ENCODE assay signal across 13 cellular contexts in the genomic region with DNA sequence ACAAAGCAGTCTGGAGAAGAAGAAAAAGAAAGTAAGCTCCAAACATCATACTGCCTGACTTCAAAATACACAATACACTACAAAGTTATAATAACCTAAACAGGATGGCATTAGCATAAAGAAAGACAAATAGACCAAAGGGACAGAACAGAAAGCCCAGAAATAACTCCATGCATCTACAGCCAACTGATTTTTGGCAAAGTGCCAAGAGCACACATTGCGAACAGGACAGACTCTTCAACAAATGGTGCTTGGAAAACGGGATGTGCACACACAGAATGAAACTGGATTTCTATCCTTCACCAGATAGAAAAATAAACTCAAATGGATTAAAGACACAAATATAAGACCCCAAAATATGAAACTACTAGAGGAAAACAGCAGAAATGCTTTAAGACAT.
DNase-seq lines count a peak whose midpoint lies in the region; ATAC-seq and TF ChIP-seq lines count a peak whose summit lies in the region.
"Had no signal": no experiment of that assay in that cellular context is flagged by ENCODE, and none has a peak within 500 bp of the region (broad histone marks: within the 10 kb centered on the region; RNA-seq: fewer than 3 reads in every experiment).

No MANE protein-coding gene starts in this region.

- TF ChIP-seq CTCF in HEK293 (tag by site-specific recombination; IDR thresholded peaks at IDR 0.05) (no peak), osteoblast (IDR thresholded peaks at IDR 0.05; ENCODE audit: extremely low read depth, low read depth, low read length) (no peak), progenitor cell of endocrine pancreas (IDR thresholded peaks at IDR 0.05; ENCODE audit: unreplicated experiment) (no peak)

- H3K9me3 Mint-ChIP-seq in progenitor cell of endocrine pancreas (ENCODE audit: low read depth): no peaks in the 10 kb centered on the region
- no peaks in the 10 kb centered on the region for H3K9me3 Mint-ChIP-seq in stimulated activated naive CD8-positive, alpha-beta T cell treated with anti-CD3 and anti-CD28 coated beads, Interleukin-15, amount 100 ng/mL, for 72 hours
- H3K9me3 Mint-ChIP-seq: WTC11 had no signal

- H3K4me3 ChIP-seq in HEK293 (ENCODE audit: low read depth, low read length) (no peak overlapping the region), osteoblast (ENCODE audit: insufficient read depth, low read length) (no peak overlapping the region)

- H3K9me3 ChIP-seq in HEK293 (ENCODE audit: control insufficient read depth, insufficient read depth, low read depth, low read length): no peaks in the 10 kb centered on the region
- H3K9me3 ChIP-seq in osteoblast (ENCODE audit: low read depth, low read length): no peaks in the 10 kb centered on the region

- H3K27ac ChIP-seq in HEK293 (ENCODE audit: extremely low read depth, low read depth, low read length) (no peak overlapping the region), osteoblast (ENCODE audit: low read depth, low read length) (no peak overlapping the region)

- peaks cover 8% of the 10 kb centered on the region for H3K27me3 Mint-ChIP-seq in progenitor cell of endocrine pancreas
- peaks cover 19% of the 10 kb centered on the region for H3K27me3 Mint-ChIP-seq in stimulated activated naive CD8-positive, alpha-beta T cell treated with anti-CD3 and anti-CD28 coated beads, Interleukin-15, amount 100 ng/mL, for 72 hours

- no peak overlapping the region for H2AFZ ChIP-seq in osteoblast (ENCODE audit: low read length)

- DNase-seq in NCI-H345 (lab: John Stamatoyannopoulos, UW): peak; percentile 53
- DNase-seq in cerebellar cortex (ENCODE audit: low spot score): peak; percentile 5
- peak; percentile 70 for DNase-seq in medulla oblongata (ENCODE audit: extremely low spot score)
- no peak for DNase-seq in osteoblast (ENCODE audit: insufficient read length, low spot score, missing footprints)
- DNase-seq in progenitor cell of endocrine pancreas (ENCODE audit: low spot score, unreplicated experiment): no peak
- no peak for DNase-seq in stimulated activated naive CD8-positive, alpha-beta T cell treated with anti-CD3 and anti-CD28 coated beads, Interleukin-15, amount 100 ng/mL, for 72 hours
- DNase-seq: COR-L47; effector memory CD4-positive, alpha-beta T cell; NCI-H2081 had no signal

- H4K20me1 ChIP-seq in osteoblast (ENCODE audit: insufficient read depth, low read length): no peaks in the 10 kb centered on the region

- no peak overlapping the region for H3K4me3 Mint-ChIP-seq in progenitor cell of endocrine pancreas (ENCODE audit: low read depth)
- H3K4me3 Mint-ChIP-seq in stimulated activated naive CD8-positive, alpha-beta T cell treated with anti-CD3 and anti-CD28 coated beads, Interleukin-15, amount 100 ng/mL, for 72 hours: no peak overlapping the region
- H3K4me3 Mint-ChIP-seq: mesothelial cell of epicardium, WTC11 had no signal

- no peaks in the 10 kb centered on the region for H3K27me3 ChIP-seq in osteoblast (ENCODE audit: insufficient read depth, low read length)

- no peak overlapping the region for H3K27ac Mint-ChIP-seq in progenitor cell of endocrine pancreas
- no peak overlapping the region for H3K27ac Mint-ChIP-seq in stimulated activated naive CD8-positive, alpha-beta T cell treated with anti-CD3 and anti-CD28 coated beads, Interleukin-15, amount 100 ng/mL, for 72 hours
- H3K27ac Mint-ChIP-seq: mesothelial cell of epicardium, WTC11 had no signal

- H3K4me1 ChIP-seq in HEK293 (ENCODE audit: control insufficient read depth, insufficient read depth, low read length): no peaks in the 10 kb centered on the region
- peaks cover 14% of the 10 kb centered on the region for H3K4me1 ChIP-seq in osteoblast (ENCODE audit: insufficient read depth, low read length)

- no peaks in the 10 kb centered on the region for H3K36me3 Mint-ChIP-seq in progenitor cell of endocrine pancreas (ENCODE audit: insufficient read depth)
- H3K36me3 Mint-ChIP-seq: WTC11 had no signal

- no peak overlapping the region for H3K4me2 ChIP-seq in osteoblast (ENCODE audit: insufficient read depth, low read length)

- no peak for ATAC-seq in GM19397 (IDR thresholded peaks at IDR 0.05; ENCODE audit: unreplicated experiment)
- ATAC-seq in stimulated activated naive CD8-positive, alpha-beta T cell treated with anti-CD3 and anti-CD28 coated beads, Interleukin-15, amount 100 ng/mL, for 72 hours: no peak
- ATAC-seq: WTC11 had no signal

- no peaks in the 10 kb centered on the region for H3K79me2 ChIP-seq in osteoblast (ENCODE audit: insufficient read depth, low read length)

- POLR2A ChIA-PET in HEK293 (lab: Yijun Ruan, JAX): no interaction called here

- no peaks in the 10 kb centered on the region for H3K4me1 Mint-ChIP-seq in progenitor cell of endocrine pancreas (ENCODE audit: low read depth)
- H3K4me1 Mint-ChIP-seq in stimulated activated naive CD8-positive, alpha-beta T cell treated with anti-CD3 and anti-CD28 coated beads, Interleukin-15, amount 100 ng/mL, for 72 hours: no peaks in the 10 kb centered on the region
- H3K4me1 Mint-ChIP-seq: WTC11 had no signal

- H3K36me3 ChIP-seq in HEK293 (ENCODE audit: control insufficient read depth in 2 of 2, insufficient read depth in 1 of 2, low read length in 2 of 2): no peaks in the 10 kb centered on the region
- no peaks in the 10 kb centered on the region for H3K36me3 ChIP-seq in osteoblast (ENCODE audit: insufficient read depth, low read length)

- CTCF ChIA-PET in HEK293 (lab: Yijun Ruan, JAX): interaction anchor here (0.6 to 1.0 kb wide), 2 partner anchors 115 to 132 kb away, joined by 3 to 6 read pairs; no protein-coding TSS in a partner anchor

TF ChIP-seq in HEK293, 187 proteins besides CTCF, POLR2A, EP300 and RAD21 (continues in another document):
- TF ChIP-seq ZNF391 (tag by site-specific recombination; IDR thresholded peaks at IDR 0.05; ENCODE audit: borderline replicate concordance, low read depth) (no peak), ZNF157 (tag by site-specific recombination; IDR thresholded peaks at IDR 0.05) (no peak), ZNF561 (tag by site-specific recombination; IDR thresholded peaks at IDR 0.05; ENCODE audit: borderline replicate concordance) (peak; percentile 78), ZNF132 (tag by site-specific recombination; IDR thresholded peaks at IDR 0.05; ENCODE audit: borderline replicate concordance) (peak; percentile 72; the same call in 1 of the 2 replicates), SCRT2 (tag by site-specific recombination; IDR thresholded peaks at IDR 0.05) (no peak), ZNF776 (tag by site-specific recombination; IDR thresholded peaks at IDR 0.05; ENCODE audit: borderline replicate concordance) (peak; percentile 94), ZNF624 (tag by site-specific recombination; IDR thresholded peaks at IDR 0.05) (peak; percentile 90; the same call in 1 of the 2 replicates)
- TF ChIP-seq, protein P1, sequence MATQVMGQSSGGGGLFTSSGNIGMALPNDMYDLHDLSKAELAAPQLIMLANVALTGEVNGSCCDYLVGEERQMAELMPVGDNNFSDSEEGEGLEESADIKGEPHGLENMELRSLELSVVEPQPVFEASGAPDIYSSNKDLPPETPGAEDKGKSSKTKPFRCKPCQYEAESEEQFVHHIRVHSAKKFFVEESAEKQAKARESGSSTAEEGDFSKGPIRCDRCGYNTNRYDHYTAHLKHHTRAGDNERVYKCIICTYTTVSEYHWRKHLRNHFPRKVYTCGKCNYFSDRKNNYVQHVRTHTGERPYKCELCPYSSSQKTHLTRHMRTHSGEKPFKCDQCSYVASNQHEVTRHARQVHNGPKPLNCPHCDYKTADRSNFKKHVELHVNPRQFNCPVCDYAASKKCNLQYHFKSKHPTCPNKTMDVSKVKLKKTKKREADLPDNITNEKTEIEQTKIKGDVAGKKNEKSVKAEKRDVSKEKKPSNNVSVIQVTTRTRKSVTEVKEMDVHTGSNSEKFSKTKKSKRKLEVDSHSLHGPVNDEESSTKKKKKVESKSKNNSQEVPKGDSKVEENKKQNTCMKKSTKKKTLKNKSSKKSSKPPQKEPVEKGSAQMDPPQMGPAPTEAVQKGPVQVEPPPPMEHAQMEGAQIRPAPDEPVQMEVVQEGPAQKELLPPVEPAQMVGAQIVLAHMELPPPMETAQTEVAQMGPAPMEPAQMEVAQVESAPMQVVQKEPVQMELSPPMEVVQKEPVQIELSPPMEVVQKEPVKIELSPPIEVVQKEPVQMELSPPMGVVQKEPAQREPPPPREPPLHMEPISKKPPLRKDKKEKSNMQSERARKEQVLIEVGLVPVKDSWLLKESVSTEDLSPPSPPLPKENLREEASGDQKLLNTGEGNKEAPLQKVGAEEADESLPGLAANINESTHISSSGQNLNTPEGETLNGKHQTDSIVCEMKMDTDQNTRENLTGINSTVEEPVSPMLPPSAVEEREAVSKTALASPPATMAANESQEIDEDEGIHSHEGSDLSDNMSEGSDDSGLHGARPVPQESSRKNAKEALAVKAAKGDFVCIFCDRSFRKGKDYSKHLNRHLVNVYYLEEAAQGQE (tag by site-specific recombination; IDR thresholded peaks at IDR 0.05): no peak
- TF ChIP-seq, protein P2, sequence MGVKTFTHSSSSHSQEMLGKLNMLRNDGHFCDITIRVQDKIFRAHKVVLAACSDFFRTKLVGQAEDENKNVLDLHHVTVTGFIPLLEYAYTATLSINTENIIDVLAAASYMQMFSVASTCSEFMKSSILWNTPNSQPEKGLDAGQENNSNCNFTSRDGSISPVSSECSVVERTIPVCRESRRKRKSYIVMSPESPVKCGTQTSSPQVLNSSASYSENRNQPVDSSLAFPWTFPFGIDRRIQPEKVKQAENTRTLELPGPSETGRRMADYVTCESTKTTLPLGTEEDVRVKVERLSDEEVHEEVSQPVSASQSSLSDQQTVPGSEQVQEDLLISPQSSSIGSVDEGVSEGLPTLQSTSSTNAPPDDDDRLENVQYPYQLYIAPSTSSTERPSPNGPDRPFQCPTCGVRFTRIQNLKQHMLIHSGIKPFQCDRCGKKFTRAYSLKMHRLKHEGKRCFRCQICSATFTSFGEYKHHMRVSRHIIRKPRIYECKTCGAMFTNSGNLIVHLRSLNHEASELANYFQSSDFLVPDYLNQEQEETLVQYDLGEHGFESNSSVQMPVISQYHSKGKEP (tag by site-specific recombination; IDR thresholded peaks at IDR 0.05): peak; percentile 73; the same call in 1 of the 2 replicates
- TF ChIP-seq, protein P3, sequence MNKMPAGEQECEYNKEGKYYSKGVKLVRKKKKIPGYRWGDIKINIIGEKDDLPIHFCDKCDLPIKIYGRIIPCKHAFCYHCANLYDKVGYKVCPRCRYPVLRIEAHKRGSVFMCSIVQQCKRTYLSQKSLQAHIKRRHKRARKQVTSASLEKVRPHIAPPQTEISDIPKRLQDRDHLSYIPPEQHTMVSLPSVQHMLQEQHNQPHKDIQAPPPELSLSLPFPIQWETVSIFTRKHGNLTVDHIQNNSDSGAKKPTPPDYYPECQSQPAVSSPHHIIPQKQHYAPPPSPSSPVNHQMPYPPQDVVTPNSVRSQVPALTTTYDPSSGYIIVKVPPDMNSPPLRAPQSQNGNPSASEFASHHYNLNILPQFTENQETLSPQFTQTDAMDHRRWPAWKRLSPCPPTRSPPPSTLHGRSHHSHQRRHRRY (tag by site-specific recombination; IDR thresholded peaks at IDR 0.05): no peak

Comparison
In these comparisons a context has a peak if more than half of its experiments do, and no peak if none do; other contexts are left out.
1. DNase-seq: peak in NCI-H345 (single experiment), cerebellar cortex (single experiment) and medulla oblongata (single experiment); none in osteoblast (single experiment), progenitor cell of endocrine pancreas (single experiment) and stimulated activated naive CD8-positive, alpha-beta T cell treated with anti-CD3 and anti-CD28 coated beads, Interleukin-15, amount 100 ng/mL, for 72 hours (0 of 2).